ENCODE assay signal across 8 cellular contexts in the genomic region with DNA sequence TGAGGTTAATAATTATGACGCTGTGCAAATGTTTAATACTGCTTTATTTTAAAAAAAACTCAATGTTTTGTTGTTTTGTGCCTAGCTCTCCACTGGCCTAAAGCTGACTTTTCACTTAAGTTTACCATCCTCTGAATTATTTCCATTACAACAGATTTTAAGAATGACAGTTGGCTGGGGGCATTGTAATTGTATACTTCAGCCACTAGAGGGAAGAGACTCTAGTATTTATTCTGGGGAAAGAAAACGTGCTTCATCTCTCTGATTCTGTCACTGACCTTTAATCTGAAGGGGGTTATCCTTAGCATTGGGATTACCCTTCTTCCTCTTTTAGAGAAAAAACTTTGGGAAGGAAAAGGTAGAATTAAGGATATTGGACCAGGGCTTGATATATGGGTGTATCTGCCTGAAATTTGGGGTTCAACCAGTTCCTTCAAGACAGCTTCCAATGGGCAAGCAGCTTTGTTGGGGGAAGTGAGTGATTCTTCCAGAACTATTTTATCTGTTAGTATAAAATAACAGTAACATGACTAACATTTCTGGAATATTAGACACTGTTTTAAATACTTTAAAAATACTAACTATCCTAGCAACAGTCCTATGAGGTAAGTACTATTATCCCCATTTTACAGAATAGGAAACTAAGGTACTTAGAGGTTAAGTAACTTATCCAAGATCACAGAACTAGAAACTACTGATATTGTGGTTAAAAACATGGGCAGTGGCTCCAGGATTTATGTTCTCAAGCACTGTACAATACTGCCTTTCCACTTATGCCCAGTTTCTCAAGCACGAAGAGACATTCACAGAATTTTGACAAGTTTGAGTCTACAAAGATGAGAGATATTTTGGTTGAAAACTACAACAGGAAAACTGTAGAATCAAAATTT.
DNase-seq lines count a peak whose midpoint lies in the region; ATAC-seq, FAIRE-seq and TF ChIP-seq lines count a peak whose summit lies in the region.

No MANE protein-coding gene starts in this region.

- ATAC-seq in GM19463 (IDR thresholded peaks at IDR 0.05; ENCODE audit: unreplicated experiment) (peak; percentile 56), GM19324 (IDR thresholded peaks at IDR 0.05; ENCODE audit: low FRiP score, unreplicated experiment) (no peak)

- intact Hi-C loops in kidney (cut with DNase I) (no loop called here), vagina (cut with DNase I) (no loop called here)
- intact Hi-C loops in activated T-helper 2 cell treated with anti-CD3 and anti-CD28 coated beads, Interferon-gamma antibody, Interleukin-2, Interleukin-4, amounts not matched to agents 10 μg/mL and 5 μg/mL and 100 μg/mL, durations not matched to agents 14 hours and 24 hours and 36 hours (cut with micrococcal nuclease): loop anchor here (1.0 to 2.0 kb wide), 3 partner anchors 163 to 258 kb away; no protein-coding TSS in a partner anchor

- H3K4me3 ChIP-seq in astrocyte of the spinal cord (ENCODE audit: low read depth, low read length): no peak overlapping the region
- no peak overlapping the region for H3K4me3 ChIP-seq in kidney (ENCODE audit: low read length in 2 of 2)
- H3K4me3 ChIP-seq in vagina: no peak overlapping the region

- H3K36me3 ChIP-seq in kidney (ENCODE audit: control insufficient read depth in 1 of 2, insufficient read depth in 2 of 2, low read length in 2 of 2) (no peaks in the 10 kb centered on the region), vagina (no peaks in the 10 kb centered on the region)

- no peak overlapping the region for H3K4me3 Mint-ChIP-seq in activated T-helper 2 cell treated with anti-CD3 and anti-CD28 coated beads, Interferon-gamma antibody, Interleukin-2, Interleukin-4, amounts not matched to agents 10 μg/mL and 5 μg/mL and 100 μg/mL, durations not matched to agents 14 hours and 24 hours and 36 hours (ENCODE audit: low read depth)

- H3K27ac ChIP-seq in kidney (ENCODE audit: low read depth in 2 of 2, low read length in 2 of 2) (no peak overlapping the region), vagina (peak overlapping the region; percentile 13)

- no peak overlapping the region for H3K27ac Mint-ChIP-seq in activated T-helper 2 cell treated with anti-CD3 and anti-CD28 coated beads, Interferon-gamma antibody, Interleukin-2, Interleukin-4, amounts not matched to agents 10 μg/mL and 5 μg/mL and 100 μg/mL, durations not matched to agents 14 hours and 24 hours and 36 hours

- H3K9ac ChIP-seq in kidney (ENCODE audit: low read length in 2 of 2): no peak overlapping the region

- DNase-seq in D721Med (ENCODE audit: insufficient read length, low spot score): no peak
- peak; percentile 32 for DNase-seq in NCI-H146 (lab: John Stamatoyannopoulos, UW)
- peak; percentile 32 for DNase-seq in astrocyte of the spinal cord (ENCODE audit: low read depth, low spot score)
- no peak for DNase-seq in kidney
- no peak for DNase-seq in vagina (ENCODE audit: extremely low spot score in 2 of 2)
- no peak for DNase-seq in activated T-helper 2 cell treated with anti-CD3 and anti-CD28 coated beads, Interferon-gamma antibody, Interleukin-2, Interleukin-4, amounts not matched to agents 10 μg/mL and 5 μg/mL and 100 μg/mL, durations not matched to agents 14 hours and 24 hours and 36 hours (ENCODE audit: low spot score)

- in situ Hi-C loops in astrocyte of the spinal cord (cut with HindIII; ENCODE audit: low sequenced_read_pairs): no loop called here

- TF ChIP-seq CTCF in D721Med (IDR thresholded peaks at IDR 0.05; ENCODE audit: insufficient read depth, missing control alignments) (peak; percentile 67), astrocyte of the spinal cord (IDR thresholded peaks at IDR 0.05; ENCODE audit: low read depth, low read length) (peak; percentile 79), kidney (IDR thresholded peaks at IDR 0.05; ENCODE audit: borderline replicate concordance, extremely low read depth, insufficient read depth) (peak; percentile 58), vagina (IDR thresholded peaks at IDR 0.05) (peak; percentile 48 to 76 (median 57))

- no peaks in the 10 kb centered on the region for H3K9me3 Mint-ChIP-seq in activated T-helper 2 cell treated with anti-CD3 and anti-CD28 coated beads, Interferon-gamma antibody, Interleukin-2, Interleukin-4, amounts not matched to agents 10 μg/mL and 5 μg/mL and 100 μg/mL, durations not matched to agents 14 hours and 24 hours and 36 hours

- H3K9me3 ChIP-seq in kidney (ENCODE audit: control insufficient read depth in 1 of 2, low read length in 2 of 2) (no peaks in the 10 kb centered on the region), vagina (no peaks in the 10 kb centered on the region)

- H3K36me3 Mint-ChIP-seq in activated T-helper 2 cell treated with anti-CD3 and anti-CD28 coated beads, Interferon-gamma antibody, Interleukin-2, Interleukin-4, amounts not matched to agents 10 μg/mL and 5 μg/mL and 100 μg/mL, durations not matched to agents 14 hours and 24 hours and 36 hours (ENCODE audit: low read depth): no peaks in the 10 kb centered on the region

- peaks cover 8% of the 10 kb centered on the region for H3K4me1 Mint-ChIP-seq in activated T-helper 2 cell treated with anti-CD3 and anti-CD28 coated beads, Interferon-gamma antibody, Interleukin-2, Interleukin-4, amounts not matched to agents 10 μg/mL and 5 μg/mL and 100 μg/mL, durations not matched to agents 14 hours and 24 hours and 36 hours (ENCODE audit: low read depth)

- FAIRE-seq in D721Med (lab: Jason Lieb, UNC) (peak; percentile 51), kidney (lab: Jason Lieb, UNC) (peak; percentile 64)

- no peaks in the 10 kb centered on the region for H3K27me3 ChIP-seq in vagina

- no peaks in the 10 kb centered on the region for H3K4me1 ChIP-seq in kidney (ENCODE audit: control insufficient read depth in 1 of 2, insufficient read depth in 1 of 2, low read depth in 1 of 2, low read length in 2 of 2)
- H3K4me1 ChIP-seq in vagina: peaks cover 6% of the 10 kb centered on the region

- peaks cover 19% of the 10 kb centered on the region for H3K27me3 Mint-ChIP-seq in activated T-helper 2 cell treated with anti-CD3 and anti-CD28 coated beads, Interferon-gamma antibody, Interleukin-2, Interleukin-4, amounts not matched to agents 10 μg/mL and 5 μg/mL and 100 μg/mL, durations not matched to agents 14 hours and 24 hours and 36 hours (ENCODE audit: low read depth)

- TF ChIP-seq POLR2A in vagina (IDR thresholded peaks at IDR 0.05): no peak

Comparison
In these comparisons a context has a peak if more than half of its experiments do, and no peak if none do; other contexts are left out.
1. DNase-seq: peak in NCI-H146 (single experiment) and astrocyte of the spinal cord (single experiment); none in D721Med (single experiment), kidney (single experiment), vagina (0 of 2) and activated T-helper 2 cell treated with anti-CD3 and anti-CD28 coated beads, Interferon-gamma antibody, Interleukin-2, Interleukin-4, amounts not matched to agents 10 μg/mL and 5 μg/mL and 100 μg/mL, durations not matched to agents 14 hours and 24 hours and 36 hours (single experiment).
2. Peak in every context shown above with its lines, with median percentiles within 50 percentile points of each other: CTCF ChIP-seq.